Comparison of ENCODE assay signal across 18 cellular contexts in genomic region chr12:81572411-81572810, GRCh38.
"Had no signal": no experiment of that assay in that cellular context is flagged by ENCODE, and none has a peak within 500 bp of the region (broad histone marks: within the 10 kb centered on the region; RNA-seq: fewer than 3 reads in every experiment).

No MANE protein-coding gene starts in this region.

- DNase-seq: KBM-7; MG63; NCI-H1092; NCI-H1105 treated with DMSO at 0.1 percent for 48 hours; NCI-H1417 treated with DMSO at 0.1 percent for 48 hours; NCI-H146; NCI-H1930; NCI-H2107; NCI-H2227 treated with DMSO at 0.1 percent for 48 hours; NCI-H510A treated with DMSO at 0.1 percent for 48 hours; NCI-H526; NCI-H748 treated with DMSO at 0.1 percent for 48 hours; NK-92 treated with Interleukin-12 subunit alpha and Interleukin-12 subunit beta, amount 100 ng/mL, for 24 hours; PC-3; SHP77; SK-N-SH; SW 1271 had no signal

- H3K27ac ChIP-seq: RWPE1 had no signal
